22 cellular contexts compared by ENCODE assay signal in genomic region chr7:152673902-152674301, GRCh38. TPM values are rescaled to one million over a fixed set of nuclear protein-coding genes. Genes with fewer than 3 reads are reported as not detected.
DNase-seq lines count a peak whose midpoint lies in the region; ATAC-seq and TF ChIP-seq lines count a peak whose summit lies in the region.
"Had no signal": no experiment of that assay in that cellular context is flagged by ENCODE, and none has a peak within 500 bp of the region (broad histone marks: within the 10 kb centered on the region; RNA-seq: fewer than 3 reads in every experiment).

No MANE protein-coding gene starts in this region.

- no peak overlapping the region for H3K4me3 Mint-ChIP-seq in chondrocyte (ENCODE audit: unreplicated experiment)
- H3K4me3 Mint-ChIP-seq: CD14-positive monocyte, T-cell had no signal

- peak overlapping the region; percentile 26 for H3K4me2 ChIP-seq in PC-9

- H3K9me2 ChIP-seq in PC-9 (ENCODE audit: insufficient read depth) = no peaks in the 10 kb centered on the region

- no peaks in the 10 kb centered on the region for H3F3A ChIP-seq in PC-9 (ENCODE audit: insufficient read depth, low read depth)

- H3K9me3 ChIP-seq in PC-9 (ENCODE audit: insufficient read depth, low read depth) (no peaks in the 10 kb centered on the region), left lung (no peaks in the 10 kb centered on the region)
- H3K9me3 ChIP-seq: A549, neutrophil, vagina had no signal

- peak; percentile 36 for ATAC-seq in left lung
- ATAC-seq in GM18519 (IDR thresholded peaks at IDR 0.05; ENCODE audit: low FRiP score, unreplicated experiment) = no peak
- ATAC-seq: A549, T-cell had no signal

- no peaks in the 10 kb centered on the region; the same call in 1 of the 2 replicates for H4K20me1 ChIP-seq in PC-9 (ENCODE audit: insufficient read depth)

- no peak overlapping the region for H3K27ac ChIP-seq in PC-9
- H3K27ac ChIP-seq in left lung = no peak overlapping the region
- H3K27ac ChIP-seq: A549, neutrophil, vagina had no signal

- TF ChIP-seq CTCF in PC-9 (conservative IDR thresholded peaks at IDR 0.05) (no peak), left lung (IDR thresholded peaks at IDR 0.05) (no peak), chondrocyte (IDR thresholded peaks at IDR 0.05) (no peak)

- no peak overlapping the region for H3K27ac Mint-ChIP-seq in chondrocyte (ENCODE audit: unreplicated experiment)
- H3K27ac Mint-ChIP-seq: T-cell had no signal

- intact Hi-C loops in PC-9 (cut with micrococcal nuclease; ENCODE audit: unreplicated experiment) (loop anchor here (10.0 kb wide), 3 partner anchors 81 to 329 kb away; partner anchors contain the start of genes ACTR3B and KMT2C), left lung (cut with DNase I) (no loop called here)

- CTCF ChIA-PET in PC-9 (lab: Charles Lee) = no interaction called here

- H3K27me3 Mint-ChIP-seq in chondrocyte (ENCODE audit: low read depth) = no peaks in the 10 kb centered on the region
- H3K27me3 Mint-ChIP-seq: IgD-negative memory B cell, T-cell had no signal

- no peak overlapping the region for H2AFZ ChIP-seq in PC-9

- no peaks in the 10 kb centered on the region for H3K36me3 Mint-ChIP-seq in chondrocyte (ENCODE audit: low read depth)
- H3K36me3 Mint-ChIP-seq: IgD-negative memory B cell, T-cell had no signal

- no peaks in the 10 kb centered on the region for H3K27me3 ChIP-seq in PC-9 (ENCODE audit: insufficient read depth, low read depth)
- no peaks in the 10 kb centered on the region for H3K27me3 ChIP-seq in left lung
- H3K27me3 ChIP-seq: neutrophil, vagina had no signal

- POLR2A ChIA-PET in PC-9 (lab: Charles Lee; ENCODE audit: unreplicated experiment) = no interaction called here

- H3K36me3 ChIP-seq in PC-9 (ENCODE audit: low read depth) (no peaks in the 10 kb centered on the region), left lung (no peaks in the 10 kb centered on the region)
- H3K36me3 ChIP-seq: neutrophil, vagina had no signal

- H3K4me1 Mint-ChIP-seq in chondrocyte (ENCODE audit: low read depth) = peaks cover 12% of the 10 kb centered on the region

- H3K79me2 ChIP-seq in PC-9 (ENCODE audit: low read depth) = peaks cover 68% of the 10 kb centered on the region

- no TSS peak for BruUV-seq in PC-9 (replicated peaks; lab: Mats Ljungman, UMichigan)

- peaks cover 3% of the 10 kb centered on the region for H3K9me3 Mint-ChIP-seq in chondrocyte (ENCODE audit: low read depth)
- H3K9me3 Mint-ChIP-seq: CD14-positive monocyte, IgD-negative memory B cell, T-cell had no signal

- H3K4me1 ChIP-seq in PC-9 (replicated peaks; ENCODE audit: insufficient read depth) (peaks cover 24% of the 10 kb centered on the region), left lung (peaks cover 5 to 23% of the 10 kb centered on the region in 2 donors)

- peak; percentile 3 for DNase-seq in NCI-H2196 (lab: John Stamatoyannopoulos, UW; ENCODE audit: unreplicated experiment)
- no peak for DNase-seq in NCI-H2196 treated with DMSO at 0.1 percent for 48 hours (lab: John Stamatoyannopoulos, UW; ENCODE audit: unreplicated experiment)
- DNase-seq in ELF-1 (ENCODE audit: low read depth, low spot score) = peak; percentile 49
- DNase-seq in PC-9 = peak in 1 of 2 experiments; percentile 41
- no peak for DNase-seq in left lung
- DNase-seq in chondrocyte (ENCODE audit: low spot score) = no peak
- DNase-seq in medulla oblongata (ENCODE audit: extremely low spot score) = no peak
- DNase-seq: activated CD4-positive, alpha-beta T cell treated with anti-CD3 and anti-CD28 coated beads, Interleukin-2, amount 50 U/mL, for 48 hours; activated naive CD4-positive, alpha-beta T cell treated with Interleukin-2 at 50 U/mL for 16 hours; central memory CD4-positive, alpha-beta T cell; DMS 273 treated with DMSO at 0.1 percent for 48 hours; foreskin melanocyte; hippocampal formation; NCI-H1930; stimulated activated CD4-positive, alpha-beta T cell treated with anti-CD3 and anti-CD28 coated beads, Interleukin-4, amount 100 ng/mL, for 1 hour; T-cell had no signal

- no peak overlapping the region for H3K4me3 ChIP-seq in PC-9
- no peak overlapping the region for H3K4me3 ChIP-seq in left lung
- H3K4me3 ChIP-seq: A549, vagina had no signal

RNA-seq across cellular contexts. Expression of gene XRCC2, which starts 2.0 kb away (rescaled TPM):
- total RNA-seq in PC-9 (2021) = 21.2 and 25.0 TPM in 2 replicates
- total RNA-seq in left lung = 1 to 10 TPM; 1.8 to 3.5 TPM
- 0.95 to 3.5 TPM (median 1.3 TPM) in 3 replicates for total RNA-seq in chondrocyte

Comparison
In these comparisons a context has a peak if more than half of its experiments do, and no peak if none do; other contexts are left out.
1. DNase-seq: peak in NCI-H2196 (single experiment) and ELF-1 (single experiment); none in NCI-H2196 treated with DMSO at 0.1 percent for 48 hours (single experiment), left lung (0 of 2), chondrocyte (single experiment) and medulla oblongata (single experiment).